ENCODE assay signal across 8 cellular contexts in genomic region chr7:16926283-16926682, GRCh38. TPM values are rescaled to one million over a fixed set of nuclear protein-coding genes. Genes with fewer than 3 reads are reported as not detected.
DNase-seq lines count a peak whose midpoint lies in the region; ATAC-seq and TF ChIP-seq lines count a peak whose summit lies in the region.

No MANE protein-coding gene starts in this region.

- no peak overlapping the region for H3K4me3 Mint-ChIP-seq in T-helper 2 cell treated with Interferon-gamma antibody and Interleukin-4, amounts not matched to agents 5 μg/mL and 100 μg/mL, for 36 hours

- peaks cover 64% of the 10 kb centered on the region for H3K4me1 Mint-ChIP-seq in T-helper 2 cell treated with Interferon-gamma antibody and Interleukin-4, amounts not matched to agents 5 μg/mL and 100 μg/mL, for 36 hours (ENCODE audit: low read depth)

- no peak for TF ChIP-seq POLR2A in spleen (IDR thresholded peaks at IDR 0.05)

- DNase-seq in ACHN (peak; percentile 58), GM13977 (ENCODE audit: low spot score) (no peak), foreskin melanocyte (peak; percentile 43), spleen (no peak)
- DNase-seq in T-helper 2 cell treated with Interferon-gamma antibody and Interleukin-4, amounts not matched to agents 5 μg/mL and 100 μg/mL, for 36 hours (ENCODE audit: low spot score) = no peak

- H3K4me3 ChIP-seq in spleen = no peak overlapping the region

- H3K36me3 Mint-ChIP-seq in T-helper 2 cell treated with Interferon-gamma antibody and Interleukin-4, amounts not matched to agents 5 μg/mL and 100 μg/mL, for 36 hours (ENCODE audit: low read depth) = peaks cover 3% of the 10 kb centered on the region

- no peaks in the 10 kb centered on the region for H3K9me3 ChIP-seq in spleen

- ATAC-seq in HG03378 (IDR thresholded peaks at IDR 0.05; ENCODE audit: unreplicated experiment) (peak; percentile 35), GM18517 (IDR thresholded peaks at IDR 0.05; ENCODE audit: unreplicated experiment) (no peak), HG02884 (IDR thresholded peaks at IDR 0.05; ENCODE audit: unreplicated experiment) (no peak)

- H3K9me3 Mint-ChIP-seq in T-helper 2 cell treated with Interferon-gamma antibody and Interleukin-4, amounts not matched to agents 5 μg/mL and 100 μg/mL, for 36 hours = peaks cover 8% of the 10 kb centered on the region

- peaks cover 0 to 19% (median 10%) of the 10 kb centered on the region in 6 donors for H3K4me1 ChIP-seq in spleen

- peak overlapping the region; percentile 47 for H3K27ac Mint-ChIP-seq in T-helper 2 cell treated with Interferon-gamma antibody and Interleukin-4, amounts not matched to agents 5 μg/mL and 100 μg/mL, for 36 hours

- H3K36me3 ChIP-seq in spleen = no peaks in the 10 kb centered on the region

- intact Hi-C loops in spleen (cut with DNase I; ENCODE audit: low total_unique reads) = no loop called here

- in situ Hi-C loops in ACHN (cut with HindIII; ENCODE audit: low pct_ligation_motif_present, low pct_unique_long_range_greater_than_20kb, low sequenced_read_pairs) = no loop called here
- in situ Hi-C loops in GM13977 (cut with MboI; ENCODE audit: low pct_unique_long_range_greater_than_20kb, low sequenced_read_pairs, unreplicated experiment) = no loop called here

- H3K27me3 ChIP-seq in spleen (replicated peaks in 1 of 7) = peaks cover 0 to 19% (median 0%) of the 10 kb centered on the region in 7 donors

- 20 to 56% (median 30%) methylated on average over 2 of the region's 2 CpGs for WGBS in spleen, 5 donors

- no peak overlapping the region for H3K27ac ChIP-seq in spleen

- H3K27me3 Mint-ChIP-seq in T-helper 2 cell treated with Interferon-gamma antibody and Interleukin-4, amounts not matched to agents 5 μg/mL and 100 μg/mL, for 36 hours (ENCODE audit: low read depth) = no peaks in the 10 kb centered on the region

- TF ChIP-seq CTCF in GM13977 (IDR thresholded peaks at IDR 0.05; ENCODE audit: extremely low read depth, insufficient read depth, missing control alignments) (peak; percentile 62), spleen (IDR thresholded peaks at IDR 0.05 in 8 of 11, conservative IDR thresholded peaks at IDR 0.05 in 3 of 11) (peak in 8 of 11 experiments; percentile 22 to 63 (median 40))

RNA-seq across cellular contexts. Expression of gene AGR3, which starts 44.5 kb away (rescaled TPM):
- total RNA-seq in spleen = not detected
- under 1 TPM in 1 of 3 donors, not detected in 2; 0.38 TPM for polyA plus RNA-seq in spleen

Comparison
In these comparisons a context has a peak if more than half of its experiments do, and no peak if none do; other contexts are left out.
1. DNase-seq: peak in ACHN (single experiment) and foreskin melanocyte (single experiment); none in GM13977 (single experiment), T-helper 2 cell treated with Interferon-gamma antibody and Interleukin-4, amounts not matched to agents 5 μg/mL and 100 μg/mL, for 36 hours (single experiment) and spleen (single experiment).